In genomic region chr12:114668151-114668891, GRCh38 we compare ENCODE assay signal across 8 cellular contexts. TPM values are rescaled to one million over a fixed set of nuclear protein-coding genes. Genes with fewer than 3 reads are reported as not detected.
DNase-seq lines count a peak whose midpoint lies in the region; ATAC-seq, FAIRE-seq and TF ChIP-seq lines count a peak whose summit lies in the region.

No MANE protein-coding gene starts in this region.

- DNase-seq in AG08396 (ENCODE audit: low spot score): peak; percentile 91
- peak; percentile 23 for DNase-seq in GM18507 (ENCODE audit: extremely low spot score, insufficient read length, low read depth)
- peak; percentile 93 for DNase-seq in NCI-H69 (lab: John Stamatoyannopoulos, UW)
- DNase-seq in cerebellum (ENCODE audit: low spot score): peak; percentile 19
- peak; percentile 94 for DNase-seq in left kidney (ENCODE audit: low read depth, low spot score)
- DNase-seq in stomach: peak; percentile 82

- peaks cover 15 to 100% (median 76%) of the 10 kb centered on the region in 3 donors for H3K27me3 ChIP-seq in stomach

- H3K9me3 ChIP-seq in stomach: no peaks in the 10 kb centered on the region

- peak overlapping the region; percentile 32 to 41 (median 32) for H3K4me3 ChIP-seq in stomach

- no peak for TF ChIP-seq POLR2A in stomach (IDR thresholded peaks at IDR 0.05)

- no peak for FAIRE-seq in GM18507 (lab: Jason Lieb, UNC)

- ATAC-seq in HG02798 (IDR thresholded peaks at IDR 0.05; ENCODE audit: poor library complexity, unreplicated experiment): no peak
- ATAC-seq in HG02588 (IDR thresholded peaks at IDR 0.05; ENCODE audit: unreplicated experiment): no peak

- intact Hi-C loops in stomach (cut with DNase I; ENCODE audit: low total_unique reads): loop anchor here (5.0 kb wide), 1 partner anchor 1084 kb away; no protein-coding TSS in a partner anchor

- TF ChIP-seq EP300 in stomach (IDR thresholded peaks at IDR 0.05): no peak

- peak in 5 of 7 experiments; percentile 30 to 61 (median 59) for TF ChIP-seq CTCF in stomach (IDR thresholded peaks at IDR 0.05)

- H3K27ac ChIP-seq in stomach: peak overlapping the region in 4 of 5 donors; percentile 25 to 62 (median 44)

- H3K4me1 ChIP-seq in stomach: peaks cover 10 to 49% (median 39%) of the 10 kb centered on the region in 4 donors

- peaks cover 0 to 7% (median 5%) of the 10 kb centered on the region in 4 donors for H3K36me3 ChIP-seq in stomach

- WGBS in stomach, 5 donors: 1 to 3% (median 2%) methylated on average over 40 to 46 of the region's 46 CpGs

RNA-seq across cellular contexts. Expression of gene TBX3, which starts 15.7 kb away (rescaled TPM):
- total RNA-seq in cerebellum (3.7 TPM), stomach (10 to 100 TPM in 2 of 5 donors, 1 to 10 TPM in 2, not detected in 1; 5.7 to 12.7 (median 10.3) TPM)
- 1 to 10 TPM; 2.5 to 4.9 (median 3.5) TPM for polyA plus RNA-seq in stomach

Comparison
In these comparisons a context has a peak if more than half of its experiments do, and no peak if none do; other contexts are left out.
1. DNase-seq: peak in every context shown above with its lines; median percentile 94 in left kidney; 93 in NCI-H69; 91 in AG08396; 82 in stomach; 23 in GM18507; 19 in cerebellum.